ENCODE assay signal across 1 cellular context in genomic region chr13:49498211-49498610, GRCh38.
TF ChIP-seq lines count a peak whose summit lies in the region.

No MANE protein-coding gene starts in this region.

TF ChIP-seq in GM12891, 5 proteins besides CTCF, POLR2A, EP300 and RAD21:
- TF ChIP-seq POLR2AphosphoS5 (IDR thresholded peaks at IDR 0.05; ENCODE audit: low read depth, low read length), result no peak
- TF ChIP-seq PAX5 (IDR thresholded peaks at IDR 0.05; ENCODE audit: insufficient read depth, low read length, severe bottlenecking), result no peak
- TF ChIP-seq POU2F2 (IDR thresholded peaks at IDR 0.05; ENCODE audit: low read depth, low read length), result no peak
- TF ChIP-seq TAF1 (IDR thresholded peaks at IDR 0.05; ENCODE audit: low read depth, low read length), result no peak
- TF ChIP-seq SPI1 (IDR thresholded peaks at IDR 0.05; ENCODE audit: low read depth, low read length), result no peak
